ENCODE assay signal across 8 cellular contexts in the genomic region with DNA sequence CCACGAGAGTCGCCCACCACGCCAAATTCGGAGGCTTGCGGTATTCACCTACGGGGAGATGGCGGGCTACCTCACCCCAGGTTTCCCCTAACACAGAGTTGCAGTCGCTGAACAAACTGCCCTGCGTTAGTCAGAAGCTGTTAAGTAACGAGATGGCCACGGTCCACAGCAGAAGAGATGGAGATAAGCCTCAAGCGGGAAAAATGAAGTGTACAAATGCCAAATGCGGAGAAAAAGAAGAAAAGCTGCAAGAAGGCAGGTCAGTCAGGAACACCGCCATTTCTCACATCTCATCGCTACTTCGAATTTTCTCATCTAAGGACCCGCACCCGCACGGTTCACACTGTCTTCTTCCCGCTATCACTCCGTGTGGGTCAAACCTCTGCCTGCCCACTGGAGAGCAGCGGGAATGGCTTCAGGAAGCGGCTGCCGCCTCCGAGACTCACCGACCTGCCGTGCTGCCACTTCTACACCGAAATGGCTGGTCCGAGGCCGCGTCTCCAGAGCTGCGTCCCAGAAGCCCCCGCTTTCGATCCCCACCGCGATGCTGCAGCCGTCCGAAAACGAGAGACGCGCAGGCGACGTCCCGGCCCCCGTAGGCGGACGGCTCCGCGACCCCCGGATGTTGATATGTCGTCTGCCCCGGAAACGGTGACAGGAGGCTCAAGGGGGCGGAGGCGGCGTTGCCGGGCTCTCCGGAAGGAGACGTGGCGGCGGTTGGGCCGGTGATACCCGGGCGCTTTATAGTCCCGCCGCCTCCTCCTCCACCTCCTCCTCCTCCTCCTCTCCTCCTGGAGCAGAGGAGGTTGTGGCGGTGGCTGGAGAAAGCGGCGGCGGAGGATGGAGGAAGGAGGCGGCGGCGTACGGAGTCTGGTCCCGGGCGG. TPM values are rescaled to one million over a fixed set of nuclear protein-coding genes. Genes with fewer than 3 reads are reported as not detected.
DNase-seq lines count a peak whose midpoint lies in the region; ATAC-seq, FAIRE-seq and TF ChIP-seq lines count a peak whose summit lies in the region.

A gene with protein sequence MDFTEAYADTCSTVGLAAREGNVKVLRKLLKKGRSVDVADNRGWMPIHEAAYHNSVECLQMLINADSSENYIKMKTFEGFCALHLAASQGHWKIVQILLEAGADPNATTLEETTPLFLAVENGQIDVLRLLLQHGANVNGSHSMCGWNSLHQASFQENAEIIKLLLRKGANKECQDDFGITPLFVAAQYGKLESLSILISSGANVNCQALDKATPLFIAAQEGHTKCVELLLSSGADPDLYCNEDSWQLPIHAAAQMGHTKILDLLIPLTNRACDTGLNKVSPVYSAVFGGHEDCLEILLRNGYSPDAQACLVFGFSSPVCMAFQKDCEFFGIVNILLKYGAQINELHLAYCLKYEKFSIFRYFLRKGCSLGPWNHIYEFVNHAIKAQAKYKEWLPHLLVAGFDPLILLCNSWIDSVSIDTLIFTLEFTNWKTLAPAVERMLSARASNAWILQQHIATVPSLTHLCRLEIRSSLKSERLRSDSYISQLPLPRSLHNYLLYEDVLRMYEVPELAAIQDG (minus strand): TSS at position 583 of the 884 bp plus-strand sequence. CDS start 21,381 bp downstream, outside the sequence.
A gene with protein sequence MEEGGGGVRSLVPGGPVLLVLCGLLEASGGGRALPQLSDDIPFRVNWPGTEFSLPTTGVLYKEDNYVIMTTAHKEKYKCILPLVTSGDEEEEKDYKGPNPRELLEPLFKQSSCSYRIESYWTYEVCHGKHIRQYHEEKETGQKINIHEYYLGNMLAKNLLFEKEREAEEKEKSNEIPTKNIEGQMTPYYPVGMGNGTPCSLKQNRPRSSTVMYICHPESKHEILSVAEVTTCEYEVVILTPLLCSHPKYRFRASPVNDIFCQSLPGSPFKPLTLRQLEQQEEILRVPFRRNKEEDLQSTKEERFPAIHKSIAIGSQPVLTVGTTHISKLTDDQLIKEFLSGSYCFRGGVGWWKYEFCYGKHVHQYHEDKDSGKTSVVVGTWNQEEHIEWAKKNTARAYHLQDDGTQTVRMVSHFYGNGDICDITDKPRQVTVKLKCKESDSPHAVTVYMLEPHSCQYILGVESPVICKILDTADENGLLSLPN (plus strand): TSS at position 674 of the 884 bp plus-strand sequence. CDS start 167 bp downstream, at position 841.

- WGBS in HepG2 (ENCODE audit: low lambda C conversion rate), result under 1% methylated on average over 50 of the region's 76 CpGs

- peaks cover 92% of the 10 kb centered on the region for H3K79me2 ChIP-seq in HepG2 (ENCODE audit: insufficient read depth, low read length)

- peak within 1 kb of the TSS; percentile 87 for H3K4me2 ChIP-seq in HepG2 (ENCODE audit: low read depth, low read length)

- H4K20me1 ChIP-seq in HepG2 (ENCODE audit: insufficient read depth, low read length), result no peaks in the 10 kb centered on the region

- ATAC-seq in GM19372 (IDR thresholded peaks at IDR 0.05; ENCODE audit: low read depth, unreplicated experiment) (peak; percentile 93), HG03521 (IDR thresholded peaks at IDR 0.05; ENCODE audit: unreplicated experiment) (peak; percentile 97), HepG2 (peak; percentile 95)

- intact Hi-C loops in HepG2 (cut with micrococcal nuclease; ENCODE audit: unreplicated experiment), result loop anchor here (1.0 to 2.0 kb wide), 4 partner anchors 8 to 46 kb away; a partner anchor contains a TSS

- H3K27ac ChIP-seq in HepG2 (ENCODE audit: extremely low read length, insufficient read depth, low read length), result peak within 1 kb of the TSS; percentile 83

- peak within 1 kb of the TSS; percentile 69 for H2AFZ ChIP-seq in HepG2 (ENCODE audit: low read length)

- peaks cover 5 to 6% of the 10 kb centered on the region in 2 experiments; a peak in 4 of 5 replicates for H3K36me3 ChIP-seq in HepG2 (replicated peaks in 1 of 2; ENCODE audit: control insufficient read depth in 1 of 2, insufficient read depth in 2 of 2, low read length in 2 of 2)

- peak within 1 kb of the TSS; percentile 90 for H3K9ac ChIP-seq in HepG2 (ENCODE audit: insufficient read depth, low read depth, low read length)

- TF ChIP-seq POLR2A in HepG2 (IDR thresholded peaks at IDR 0.05; ENCODE audit: insufficient read depth in 1 of 2, low read depth in 2 of 2, low read length in 2 of 2), result peak; percentile 95 to 97

- POLR2A ChIA-PET in HepG2 (lab: Yijun Ruan, JAX), result interaction anchor here (1.4 to 4.8 kb wide), 4 partner anchors 10 to 184 kb away, joined by 5 to 53 read pairs (median 6); a partner anchor contains a TSS

- peaks cover 48% of the 10 kb centered on the region for H3K4me1 ChIP-seq in HepG2 (ENCODE audit: insufficient read depth, low read length)

- in situ Hi-C loops in HepG2 (cut with HindIII; ENCODE audit: extremely low pct_ligation_motif_present, low pct_unique_long_range_greater_than_20kb), result no loop called here

- no peaks in the 10 kb centered on the region for H3K9me3 ChIP-seq in HepG2 (ENCODE audit: low read length)

- peak; percentile 49 to 93 (median 86) for DNase-seq in C1 segment of cervical spinal cord (lab: John Stamatoyannopoulos, UW)
- DNase-seq in NCI-H748 treated with DMSO at 0.1 percent for 48 hours (lab: John Stamatoyannopoulos, UW), result peak; percentile 28
- peak; percentile 77 to 80 for DNase-seq in activated CD4-positive, alpha-beta T cell treated with anti-CD3 and anti-CD28 coated beads, Interleukin-2, amount 50 U/mL, for 4 hours
- DNase-seq in dermis blood vessel endothelial cell, result peak; percentile 86
- peak; percentile 91 for DNase-seq in HepG2 (ENCODE audit: low spot score)
- DNase-seq in stimulated activated CD4-positive, alpha-beta T cell treated with anti-CD3 and anti-CD28 coated beads, Interleukin-4, amount 100 ng/mL, for 1 hour, result peak; percentile 83

- 0 out of 4 replicates have a peak, but pooled peaks have one; percentile 16 to 38 for TF ChIP-seq EP300 in HepG2 (IDR thresholded peaks at IDR 0.05; ENCODE audit: low read depth in 2 of 2, low read length in 2 of 2)
- TF ChIP-seq EP300 in HepG2 (CRISPR knock-in tag; IDR thresholded peaks at IDR 0.05; ENCODE audit: borderline replicate concordance), result peak; percentile 58; the same call in 1 of the 2 replicates

- no peak for FAIRE-seq in HepG2 (lab: Jason Lieb, UNC)

- TF ChIP-seq CTCF in HepG2 (CRISPR knock-in tag; IDR thresholded peaks at IDR 0.05), result no peak; the same call in none of the 2 replicates

- H3K27me3 ChIP-seq in HepG2 (ENCODE audit: control insufficient read depth in 1 of 2, insufficient read depth in 2 of 2, low read length in 2 of 2), result peaks cover 0 to 6% of the 10 kb centered on the region in 2 experiments; a peak in 1 of 5 replicates

- CTCF ChIA-PET in HepG2 (lab: Yijun Ruan, JAX; ENCODE audit: low intra/inter-chr PET ratio, low total read pairs), result no interaction called here

- peak within 1 kb of the TSS; percentile 72 to 98 (median 95) for H3K4me3 ChIP-seq in HepG2 (replicated peaks in 1 of 3; ENCODE audit: insufficient read depth in 1 of 3, low read depth in 2 of 3, low read length in 3 of 3)

- TSS peak; percentile 63 for BruUV-seq in HepG2 (replicated peaks; lab: Mats Ljungman, UMichigan)

- TF ChIP-seq RAD21 in HepG2 (CRISPR knock-in tag; IDR thresholded peaks at IDR 0.05), result peak; percentile 49

RNA-seq across cellular contexts. Expression of the first gene that starts in this region (rescaled TPM):
- 28.6 and 30.9 TPM in 2 replicates for total RNA-seq in dermis blood vessel endothelial cell
- total RNA-seq in HepG2 (2016; rRNA removed; fragmentation: Illumina TruSeq; extraction: Trizol), result 40.1 and 48.2 TPM in 2 replicates
- total RNA-seq in HepG2 (2016; cell fraction: cytosol; rRNA removed; fragmentation: Illumina TruSeq; extraction: Trizol; ENCODE audit: low read depth), result 18.6 and 20.9 TPM in 2 replicates
- 39.7 and 47.9 TPM in 2 replicates for total RNA-seq in HepG2 (2016; cell fraction: insoluble cytoplasmic fraction; rRNA removed; fragmentation: Illumina TruSeq; extraction: Trizol)
- 16.2 and 19.4 TPM in 2 replicates for total RNA-seq in HepG2 (2016; cell fraction: membrane; rRNA removed; fragmentation: Illumina TruSeq; extraction: Trizol)
- total RNA-seq in HepG2 (2016; cell fraction: nucleus; rRNA removed; fragmentation: Illumina TruSeq; extraction: Trizol), result 50.6 and 51.0 TPM in 2 replicates
- polyA plus RNA-seq in HepG2 (2011; rRNA removed), result 29.8 and 41.8 TPM in 2 replicates
- polyA plus RNA-seq in HepG2 (2011; cell fraction: cytosol; rRNA removed), result 18.7 and 24.1 TPM in 2 replicates
- polyA plus RNA-seq in HepG2 (2011; cell fraction: nucleus; rRNA removed), result 39.0 and 45.7 TPM in 2 replicates
- polyA plus RNA-seq in HepG2 (2012), result 17.3 and 25.5 TPM in 2 replicates
- polyA plus RNA-seq in HepG2 (2016; cell fraction: cytosol; fragmentation: Illumina TruSeq; extraction: Trizol; ENCODE audit: low read depth), result 2.6 and 3.1 TPM in 2 replicates
- 30.8 and 33.3 TPM in 2 replicates for polyA plus RNA-seq in HepG2 (2016; cell fraction: insoluble cytoplasmic fraction; fragmentation: Illumina TruSeq; extraction: Trizol; ENCODE audit: low read depth)
- 4.5 and 6.2 TPM in 2 replicates for polyA plus RNA-seq in HepG2 (2016; cell fraction: membrane; fragmentation: Illumina TruSeq; extraction: Trizol; ENCODE audit: low read depth)
- polyA plus RNA-seq in HepG2 (2016; cell fraction: nucleus; fragmentation: Illumina TruSeq; extraction: Trizol; ENCODE audit: insufficient read depth, low read depth), result 31.5 and 34.2 TPM in 2 replicates
- 29.9 and 45.1 TPM in 2 replicates for polyA minus RNA-seq in HepG2 (2011; rRNA and poly(A)+ RNA removed; ENCODE audit: low replicate concordance)
- 24.9 and 29.2 TPM in 2 replicates for polyA minus RNA-seq in HepG2 (2011; cell fraction: cytosol; rRNA and poly(A)+ RNA removed)
- polyA minus RNA-seq in HepG2 (2011; cell fraction: nucleus; rRNA and poly(A)+ RNA removed), result 147 and 189 TPM in 2 replicates

RNA-seq across cellular contexts. Expression of the second gene that starts in this region (rescaled TPM):
- total RNA-seq in dermis blood vessel endothelial cell (105 and 114 TPM in 2 replicates), HepG2 (2016; rRNA removed; fragmentation: Illumina TruSeq; extraction: Trizol) (66.7 and 88.4 TPM in 2 replicates)
- total RNA-seq in HepG2 (2016; cell fraction: cytosol; rRNA removed; fragmentation: Illumina TruSeq; extraction: Trizol; ENCODE audit: low read depth), result 41.6 and 47.7 TPM in 2 replicates
- total RNA-seq in HepG2 (2016; cell fraction: insoluble cytoplasmic fraction; rRNA removed; fragmentation: Illumina TruSeq; extraction: Trizol), result 65.1 and 91.1 TPM in 2 replicates
- 112 and 119 TPM in 2 replicates for total RNA-seq in HepG2 (2016; cell fraction: membrane; rRNA removed; fragmentation: Illumina TruSeq; extraction: Trizol)
- 68.6 and 77.0 TPM in 2 replicates for total RNA-seq in HepG2 (2016; cell fraction: nucleus; rRNA removed; fragmentation: Illumina TruSeq; extraction: Trizol)
- 58.1 and 87.3 TPM in 2 replicates for polyA plus RNA-seq in HepG2 (2011; rRNA removed)
- 57.8 and 60.2 TPM in 2 replicates for polyA plus RNA-seq in HepG2 (2011; cell fraction: cytosol; rRNA removed)
- 28.1 and 29.3 TPM in 2 replicates for polyA plus RNA-seq in HepG2 (2011; cell fraction: nucleus; rRNA removed)
- polyA plus RNA-seq in HepG2 (2012), result 66.0 and 89.9 TPM in 2 replicates
- 50.1 and 55.2 TPM in 2 replicates for polyA plus RNA-seq in HepG2 (2016; cell fraction: cytosol; fragmentation: Illumina TruSeq; extraction: Trizol; ENCODE audit: low read depth)
- polyA plus RNA-seq in HepG2 (2016; cell fraction: insoluble cytoplasmic fraction; fragmentation: Illumina TruSeq; extraction: Trizol; ENCODE audit: low read depth), result 64.2 and 67.3 TPM in 2 replicates
- 86.7 and 93.1 TPM in 2 replicates for polyA plus RNA-seq in HepG2 (2016; cell fraction: membrane; fragmentation: Illumina TruSeq; extraction: Trizol; ENCODE audit: low read depth)
- 97.5 and 99.1 TPM in 2 replicates for polyA plus RNA-seq in HepG2 (2016; cell fraction: nucleus; fragmentation: Illumina TruSeq; extraction: Trizol; ENCODE audit: insufficient read depth, low read depth)
- 8.7 and 20.3 TPM in 2 replicates for polyA minus RNA-seq in HepG2 (2011; rRNA and poly(A)+ RNA removed; ENCODE audit: low replicate concordance)
- 55.7 and 61.4 TPM in 2 replicates for polyA minus RNA-seq in HepG2 (2011; cell fraction: cytosol; rRNA and poly(A)+ RNA removed)
- 43.9 and 44.5 TPM in 2 replicates for polyA minus RNA-seq in HepG2 (2011; cell fraction: nucleus; rRNA and poly(A)+ RNA removed)

Comparison
In these comparisons a context has a peak if more than half of its experiments do, and no peak if none do; other contexts are left out.
1. Peak in every context shown above with its lines: DNase-seq, ATAC-seq, H3K4me3 ChIP-seq and H3K27ac ChIP-seq.
2. DNase-seq: peak in every context shown above with its lines; median percentile 91 in HepG2; 86 in dermis blood vessel endothelial cell; 86 in C1 segment of cervical spinal cord; 83 in stimulated activated CD4-positive, alpha-beta T cell treated with anti-CD3 and anti-CD28 coated beads, Interleukin-4, amount 100 ng/mL, for 1 hour; 78 in activated CD4-positive, alpha-beta T cell treated with anti-CD3 and anti-CD28 coated beads, Interleukin-2, amount 50 U/mL, for 4 hours; 28 in NCI-H748 treated with DMSO at 0.1 percent for 48 hours.